In the genomic region with DNA sequence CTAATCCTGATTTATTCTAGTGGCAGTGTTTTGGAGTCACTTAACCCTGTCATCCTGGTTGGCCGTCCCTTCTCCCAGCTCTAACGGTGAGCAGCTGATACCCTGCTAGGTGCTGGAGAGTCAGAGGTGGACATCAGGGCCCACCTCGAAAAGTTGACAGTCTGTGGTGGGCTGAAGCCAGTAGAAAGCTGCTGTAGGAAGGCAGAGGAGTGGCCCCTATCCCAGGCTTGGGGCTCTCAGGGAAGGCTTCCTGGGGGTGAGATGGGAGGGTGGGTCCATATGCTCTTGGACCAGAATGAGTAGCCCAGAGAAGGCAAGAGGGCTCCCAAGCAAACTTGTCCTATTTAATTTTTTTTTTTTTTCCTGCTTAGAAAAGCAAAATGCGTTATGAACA, we compare ENCODE assay signal across 1 cellular context.
TF ChIP-seq lines count a peak whose summit lies in the region.

No MANE protein-coding gene starts in this region.

TF ChIP-seq in GM23338, 12 proteins besides CTCF, POLR2A, EP300 and RAD21 (continued from another document):
- TF ChIP-seq EZH2 (IDR thresholded peaks at IDR 0.05; ENCODE audit: low read depth, unreplicated experiment) = no peak
- TF ChIP-seq EZH2phosphoT487 (IDR thresholded peaks at IDR 0.05; ENCODE audit: unreplicated experiment) = no peak
- no peak for TF ChIP-seq REST (IDR thresholded peaks at IDR 0.05; ENCODE audit: unreplicated experiment)
- no peak for TF ChIP-seq STAT1 (IDR thresholded peaks at IDR 0.05; ENCODE audit: unreplicated experiment)
- TF ChIP-seq JUNB (IDR thresholded peaks at IDR 0.05; ENCODE audit: unreplicated experiment) = no peak
- TF ChIP-seq, protein P1, sequence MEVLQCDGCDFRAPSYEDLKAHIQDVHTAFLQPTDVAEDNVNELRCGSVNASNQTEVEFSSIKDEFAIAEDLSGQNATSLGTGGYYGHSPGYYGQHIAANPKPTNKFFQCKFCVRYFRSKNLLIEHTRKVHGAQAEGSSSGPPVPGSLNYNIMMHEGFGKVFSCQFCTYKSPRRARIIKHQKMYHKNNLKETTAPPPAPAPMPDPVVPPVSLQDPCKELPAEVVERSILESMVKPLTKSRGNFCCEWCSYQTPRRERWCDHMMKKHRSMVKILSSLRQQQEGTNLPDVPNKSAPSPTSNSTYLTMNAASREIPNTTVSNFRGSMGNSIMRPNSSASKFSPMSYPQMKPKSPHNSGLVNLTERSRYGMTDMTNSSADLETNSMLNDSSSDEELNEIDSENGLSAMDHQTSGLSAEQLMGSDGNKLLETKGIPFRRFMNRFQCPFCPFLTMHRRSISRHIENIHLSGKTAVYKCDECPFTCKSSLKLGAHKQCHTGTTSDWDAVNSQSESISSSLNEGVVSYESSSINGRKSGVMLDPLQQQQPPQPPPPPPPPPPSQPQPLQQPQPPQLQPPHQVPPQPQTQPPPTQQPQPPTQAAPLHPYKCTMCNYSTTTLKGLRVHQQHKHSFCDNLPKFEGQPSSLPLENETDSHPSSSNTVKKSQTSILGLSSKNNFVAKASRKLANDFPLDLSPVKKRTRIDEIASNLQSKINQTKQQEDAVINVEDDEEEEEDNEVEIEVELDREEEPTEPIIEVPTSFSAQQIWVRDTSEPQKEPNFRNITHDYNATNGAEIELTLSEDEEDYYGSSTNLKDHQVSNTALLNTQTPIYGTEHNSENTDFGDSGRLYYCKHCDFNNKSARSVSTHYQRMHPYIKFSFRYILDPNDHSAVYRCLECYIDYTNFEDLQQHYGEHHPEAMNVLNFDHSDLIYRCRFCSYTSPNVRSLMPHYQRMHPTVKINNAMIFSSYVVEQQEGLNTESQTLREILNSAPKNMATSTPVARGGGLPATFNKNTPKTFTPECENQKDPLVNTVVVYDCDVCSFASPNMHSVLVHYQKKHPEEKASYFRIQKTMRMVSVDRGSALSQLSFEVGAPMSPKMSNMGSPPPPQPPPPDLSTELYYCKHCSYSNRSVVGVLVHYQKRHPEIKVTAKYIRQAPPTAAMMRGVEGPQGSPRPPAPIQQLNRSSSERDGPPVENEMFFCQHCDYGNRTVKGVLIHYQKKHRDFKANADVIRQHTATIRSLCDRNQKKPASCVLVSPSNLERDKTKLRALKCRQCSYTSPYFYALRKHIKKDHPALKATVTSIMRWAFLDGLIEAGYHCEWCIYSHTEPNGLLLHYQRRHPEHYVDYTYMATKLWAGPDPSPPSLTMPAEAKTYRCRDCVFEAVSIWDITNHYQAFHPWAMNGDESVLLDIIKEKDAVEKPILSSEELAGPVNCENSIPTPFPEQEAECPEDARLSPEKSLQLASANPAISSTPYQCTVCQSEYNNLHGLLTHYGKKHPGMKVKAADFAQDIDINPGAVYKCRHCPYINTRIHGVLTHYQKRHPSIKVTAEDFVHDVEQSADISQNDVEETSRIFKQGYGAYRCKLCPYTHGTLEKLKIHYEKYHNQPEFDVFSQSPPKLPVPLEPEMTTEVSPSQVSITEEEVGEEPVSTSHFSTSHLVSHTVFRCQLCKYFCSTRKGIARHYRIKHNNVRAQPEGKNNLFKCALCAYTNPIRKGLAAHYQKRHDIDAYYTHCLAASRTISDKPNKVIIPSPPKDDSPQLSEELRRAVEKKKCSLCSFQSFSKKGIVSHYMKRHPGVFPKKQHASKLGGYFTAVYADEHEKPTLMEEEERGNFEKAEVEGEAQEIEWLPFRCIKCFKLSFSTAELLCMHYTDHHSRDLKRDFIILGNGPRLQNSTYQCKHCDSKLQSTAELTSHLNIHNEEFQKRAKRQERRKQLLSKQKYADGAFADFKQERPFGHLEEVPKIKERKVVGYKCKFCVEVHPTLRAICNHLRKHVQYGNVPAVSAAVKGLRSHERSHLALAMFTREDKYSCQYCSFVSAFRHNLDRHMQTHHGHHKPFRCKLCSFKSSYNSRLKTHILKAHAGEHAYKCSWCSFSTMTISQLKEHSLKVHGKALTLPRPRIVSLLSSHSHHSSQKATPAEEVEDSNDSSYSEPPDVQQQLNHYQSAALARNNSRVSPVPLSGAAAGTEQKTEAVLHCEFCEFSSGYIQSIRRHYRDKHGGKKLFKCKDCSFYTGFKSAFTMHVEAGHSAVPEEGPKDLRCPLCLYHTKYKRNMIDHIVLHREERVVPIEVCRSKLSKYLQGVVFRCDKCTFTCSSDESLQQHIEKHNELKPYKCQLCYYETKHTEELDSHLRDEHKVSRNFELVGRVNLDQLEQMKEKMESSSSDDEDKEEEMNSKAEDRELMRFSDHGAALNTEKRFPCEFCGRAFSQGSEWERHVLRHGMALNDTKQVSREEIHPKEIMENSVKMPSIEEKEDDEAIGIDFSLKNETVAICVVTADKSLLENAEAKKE (CRISPR knock-in tag; IDR thresholded peaks at IDR 0.05) = no peak
